Comparison of ENCODE assay signal across 2 cellular contexts in genomic region chr7:48063985-48064384, GRCh38.
TF ChIP-seq lines count a peak whose summit lies in the region.

No MANE protein-coding gene starts in this region.

TF ChIP-seq in SK-N-SH, 30 proteins besides CTCF, POLR2A, EP300 and RAD21:
- TF ChIP-seq ZBTB33 (IDR thresholded peaks at IDR 0.05; ENCODE audit: borderline replicate concordance, low read depth) (no peak), ELF1 (IDR thresholded peaks at IDR 0.05) (no peak), MEF2A (IDR thresholded peaks at IDR 0.05; ENCODE audit: borderline replicate concordance, low read depth) (no peak), USF1 (IDR thresholded peaks at IDR 0.05; ENCODE audit: borderline replicate concordance, low read depth) (no peak), POLR2AphosphoS5 (IDR thresholded peaks at IDR 0.05; ENCODE audit: low read depth, low read length) (no peak), RXRA (IDR thresholded peaks at IDR 0.05; ENCODE audit: borderline replicate concordance, low read depth) (no peak), FOSL2 (IDR thresholded peaks at IDR 0.05; ENCODE audit: borderline replicate concordance, low read depth) (no peak), SIN3A (IDR thresholded peaks at IDR 0.05; ENCODE audit: borderline replicate concordance, low read depth, low read length) (no peak), MXI1 (IDR thresholded peaks at IDR 0.05; ENCODE audit: low read depth, low read length) (no peak), GATA2 (CRISPR knock-in tag; IDR thresholded peaks at IDR 0.05) (no peak), IRF3 (IDR thresholded peaks at IDR 0.05; ENCODE audit: low read depth, low read length) (no peak), RCOR1 (IDR thresholded peaks at IDR 0.05; ENCODE audit: low read length) (no peak), TCF12 (IDR thresholded peaks at IDR 0.05) (no peak), JUND (IDR thresholded peaks at IDR 0.05) (no peak), SMC3 (IDR thresholded peaks at IDR 0.05; ENCODE audit: low read depth, low read length) (no peak), FOXJ3 (CRISPR knock-in tag; IDR thresholded peaks at IDR 0.05) (no peak)

TF ChIP-seq in SK-N-SH treated with all-trans-retinoic acid at 6 μM for 48 hours, 23 proteins besides CTCF, POLR2A, EP300 and RAD21 (continued from another document):
- TF ChIP-seq PATZ1 (CRISPR knock-in tag; IDR thresholded peaks at IDR 0.05; ENCODE audit: borderline replicate concordance) (no peak), CSRNP3 (CRISPR knock-in tag; IDR thresholded peaks at IDR 0.05) (no peak), ZNF8 (CRISPR knock-in tag; IDR thresholded peaks at IDR 0.05) (no peak), TOX (CRISPR knock-in tag; IDR thresholded peaks at IDR 0.05; ENCODE audit: borderline replicate concordance) (no peak)
